Comparison of ENCODE assay signal across 13 cellular contexts in the genomic region with DNA sequence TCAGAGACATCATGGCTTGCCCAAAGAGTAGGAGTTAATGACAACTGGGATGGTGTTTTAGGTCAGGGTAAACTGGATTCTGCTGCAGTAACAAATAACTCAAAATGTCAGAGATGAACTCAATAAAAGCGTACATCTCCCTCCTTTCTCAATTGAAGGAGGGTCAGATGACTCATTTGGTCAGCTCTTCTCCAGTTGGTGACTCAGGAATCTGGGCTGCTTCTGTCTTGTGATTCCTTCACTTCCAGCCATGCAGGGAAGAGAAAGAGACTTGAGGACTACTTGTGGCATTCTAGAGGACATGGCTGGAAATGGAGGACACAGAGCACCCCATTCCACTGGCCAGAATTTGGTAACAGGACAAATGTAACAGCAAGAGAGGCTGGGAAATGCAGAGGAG. TPM values are rescaled to one million over a fixed set of nuclear protein-coding genes. Genes with fewer than 3 reads are reported as not detected.
DNase-seq lines count a peak whose midpoint lies in the region; ATAC-seq and TF ChIP-seq lines count a peak whose summit lies in the region.
"Had no signal": no experiment of that assay in that cellular context is flagged by ENCODE, and none has a peak within 500 bp of the region (broad histone marks: within the 10 kb centered on the region; RNA-seq: fewer than 3 reads in every experiment).

No MANE protein-coding gene starts in this region.

- no peak for TF ChIP-seq CTCF in upper lobe of left lung (IDR thresholded peaks at IDR 0.05)

- no peak for TF ChIP-seq POLR2A in upper lobe of left lung (IDR thresholded peaks at IDR 0.05)

- H3K4me1 ChIP-seq in upper lobe of left lung = peaks cover 5 to 10% (median 8%) of the 10 kb centered on the region in 4 donors

- DNase-seq in GM04504 (ENCODE audit: low read depth) (peak; percentile 12), RKO (ENCODE audit: low spot score) (peak; percentile 33), fibroblast of gingiva (ENCODE audit: low read depth) (peak; percentile 13), skeletal muscle cell (ENCODE audit: low read depth) (peak; percentile 29), NAMALWA (ENCODE audit: low spot score) (no peak), upper lobe of left lung (no peak)
- no peak for DNase-seq in effector CD8-positive, alpha-beta T cell (lab: John Stamatoyannopoulos, UW)
- DNase-seq: activated B cell treated with CpG ODN at 0.5 μM for 24 hours; COR-L47; effector memory CD4-positive, alpha-beta T cell; small intestine; substantia nigra had no signal

- no peak for TF ChIP-seq EP300 in upper lobe of left lung (IDR thresholded peaks at IDR 0.05)

- 79 to 100% methylated on average over 1 of the region's 1 CpG for WGBS in upper lobe of left lung, 2 donors

- H3K27me3 ChIP-seq in upper lobe of left lung = peaks cover 0 to 16% (median 9%) of the 10 kb centered on the region in 4 donors

- H3K36me3 ChIP-seq in upper lobe of left lung = no peaks in the 10 kb centered on the region

- ATAC-seq in upper lobe of left lung (ENCODE audit: low FRiP score in 2 of 2) = no peak

- H3K9me3 ChIP-seq in upper lobe of left lung = peaks cover 5 to 7% (median 7%) of the 10 kb centered on the region in 4 donors

- no peak overlapping the region for H3K4me3 ChIP-seq in skeletal muscle cell (ENCODE audit: low read depth, low read length)
- no peak overlapping the region for H3K4me3 ChIP-seq in upper lobe of left lung
- H3K4me3 ChIP-seq: SK-N-MC had no signal

- no peak overlapping the region for H3K27ac ChIP-seq in upper lobe of left lung
- H3K27ac ChIP-seq: SK-N-MC had no signal

RNA-seq across cellular contexts. Expression of gene SYT13, which starts 3.2 kb away (rescaled TPM):
- total RNA-seq in upper lobe of left lung = under 1 TPM in 3 of 6 donors, not detected in 3; 0.11 to 0.78 (median 0.30) TPM
- total RNA-seq: activated B cell treated with CpG ODN at 0.5 μM for 24 hours had no signal

Comparison
In these comparisons a context has a peak if more than half of its experiments do, and no peak if none do; other contexts are left out.
1. DNase-seq: peak in GM04504 (single experiment), RKO (single experiment), fibroblast of gingiva (single experiment) and skeletal muscle cell (single experiment); none in NAMALWA (single experiment), upper lobe of left lung (0 of 2) and effector CD8-positive, alpha-beta T cell (single experiment).